Comparison of ENCODE assay signal across 2 cellular contexts in genomic region chr1:153532769-153533599, GRCh38.
A peak's percentile ranks its signal among the peaks of the same experiment; 100 is the strongest.
TF ChIP-seq lines count a peak whose summit lies in the region.

No MANE protein-coding gene starts in this region.

TF ChIP-seq in GM23338, 12 proteins besides CTCF, POLR2A, EP300 and RAD21:
- TF ChIP-seq ETS1 (IDR thresholded peaks at IDR 0.05) = no peak
- TF ChIP-seq EZH2 (IDR thresholded peaks at IDR 0.05; ENCODE audit: low read depth, unreplicated experiment) = no peak
- TF ChIP-seq POLR2AphosphoS5 (IDR thresholded peaks at IDR 0.05; ENCODE audit: low read depth) = no peak
- peak; percentile 73 for TF ChIP-seq ZNF331 (CRISPR knock-in tag; IDR thresholded peaks at IDR 0.05; ENCODE audit: low read depth)
- no peak for TF ChIP-seq ZNF114 (CRISPR knock-in tag; IDR thresholded peaks at IDR 0.05)
- TF ChIP-seq CREB1 (CRISPR knock-in tag; IDR thresholded peaks at IDR 0.05; ENCODE audit: low read depth) = no peak
- TF ChIP-seq JUNB (IDR thresholded peaks at IDR 0.05; ENCODE audit: unreplicated experiment) = no peak
- no peak for TF ChIP-seq EZH2phosphoT487 (IDR thresholded peaks at IDR 0.05; ENCODE audit: unreplicated experiment)
- TF ChIP-seq STAT1 (IDR thresholded peaks at IDR 0.05; ENCODE audit: unreplicated experiment) = no peak

TF ChIP-seq in HepG2, 621 proteins besides CTCF, POLR2A, EP300 and RAD21 (continues in another document):
- TF ChIP-seq JUND (CRISPR knock-in tag; IDR thresholded peaks at IDR 0.05) (no peak; the same call in 1 of the 2 replicates), SRF (IDR thresholded peaks at IDR 0.05; ENCODE audit: low read depth, low read length) (no peak), ZNF121 (CRISPR knock-in tag; IDR thresholded peaks at IDR 0.05) (no peak), PHF20 (CRISPR knock-in tag; IDR thresholded peaks at IDR 0.05) (no peak), ZNF737 (CRISPR knock-in tag; IDR thresholded peaks at IDR 0.05; ENCODE audit: borderline replicate concordance) (no peak), MED13 (CRISPR knock-in tag; IDR thresholded peaks at IDR 0.05) (no peak), FOXK1 (CRISPR knock-in tag; IDR thresholded peaks at IDR 0.05; ENCODE audit: borderline replicate concordance, low read depth) (peak; percentile 59; the same call in 1 of the 2 replicates), KLF6 (CRISPR knock-in tag; IDR thresholded peaks at IDR 0.05) (no peak), ONECUT2 (CRISPR knock-in tag; IDR thresholded peaks at IDR 0.05) (peak; percentile 36), ZNF784 (CRISPR knock-in tag; IDR thresholded peaks at IDR 0.05; ENCODE audit: borderline replicate concordance) (no peak), ZSCAN9 (CRISPR knock-in tag; IDR thresholded peaks at IDR 0.05; ENCODE audit: borderline replicate concordance) (no peak), HCFC1 (IDR thresholded peaks at IDR 0.05; ENCODE audit: low read depth, low read length) (no peak), FOXP1 (IDR thresholded peaks at IDR 0.05) (no peak), FOXP1 (CRISPR knock-in tag; IDR thresholded peaks at IDR 0.05) (peak; percentile 74), ZNF282 (IDR thresholded peaks at IDR 0.05; ENCODE audit: partially characterized antibody) (no peak), DPF2 (CRISPR knock-in tag; IDR thresholded peaks at IDR 0.05; ENCODE audit: borderline replicate concordance, low read depth) (no peak), TFDP1 (CRISPR knock-in tag; IDR thresholded peaks at IDR 0.05; ENCODE audit: borderline replicate concordance) (0 out of 2 replicates have a peak, but pooled peaks have one; percentile 0), FOXK2 (IDR thresholded peaks at IDR 0.05) (no peak), ZNF503 (CRISPR knock-in tag; IDR thresholded peaks at IDR 0.05) (no peak; the same call in 1 of the 2 replicates), ZNF333 (CRISPR knock-in tag; IDR thresholded peaks at IDR 0.05; ENCODE audit: borderline replicate concordance) (no peak), ZNF644 (CRISPR knock-in tag; IDR thresholded peaks at IDR 0.05; ENCODE audit: low read depth) (no peak), ZNF639 (CRISPR knock-in tag; conservative IDR thresholded peaks at IDR 0.05) (0 out of 2 replicates have a peak, but pooled peaks have one; percentile 11), FLYWCH1 (CRISPR knock-in tag; IDR thresholded peaks at IDR 0.05) (no peak), RCOR2 (CRISPR knock-in tag; IDR thresholded peaks at IDR 0.05) (no peak), STAT5B (CRISPR knock-in tag; IDR thresholded peaks at IDR 0.05) (no peak), CHD2 (IDR thresholded peaks at IDR 0.05; ENCODE audit: low read depth, low read length) (no peak), HNRNPH1 (optimal IDR thresholded peaks at IDR 0.05; ENCODE audit: low read depth, low read length) (no peak), SETDB1 (CRISPR knock-in tag; IDR thresholded peaks at IDR 0.05; ENCODE audit: borderline replicate concordance) (no peak), ZKSCAN1 (IDR thresholded peaks at IDR 0.05; ENCODE audit: low read length) (no peak), KDM5A (IDR thresholded peaks at IDR 0.05; ENCODE audit: borderline replicate concordance, low read length) (no peak; the same call in 1 of the 2 replicates), HOXA9 (CRISPR knock-in tag; IDR thresholded peaks at IDR 0.05; ENCODE audit: borderline replicate concordance) (no peak), ZNF609 (CRISPR knock-in tag; IDR thresholded peaks at IDR 0.05; ENCODE audit: borderline replicate concordance) (no peak), SALL1 (CRISPR knock-in tag; IDR thresholded peaks at IDR 0.05) (peak; percentile 24; the same call in 1 of the 2 replicates), SP140L (CRISPR knock-in tag; IDR thresholded peaks at IDR 0.05; ENCODE audit: borderline replicate concordance) (no peak), ZNF382 (CRISPR knock-in tag; IDR thresholded peaks at IDR 0.05; ENCODE audit: borderline replicate concordance) (no peak), ZBTB46 (CRISPR knock-in tag; IDR thresholded peaks at IDR 0.05; ENCODE audit: borderline replicate concordance) (no peak), ZNF746 (CRISPR knock-in tag; IDR thresholded peaks at IDR 0.05) (no peak), AHR (CRISPR knock-in tag; IDR thresholded peaks at IDR 0.05) (no peak), SRSF4 (IDR thresholded peaks at IDR 0.05; ENCODE audit: low read depth, low read length, poor library complexity, severe bottlenecking) (no peak), KDM2A (CRISPR knock-in tag; IDR thresholded peaks at IDR 0.05; ENCODE audit: borderline replicate concordance, low read depth) (peak; percentile 74), CENPX (CRISPR knock-in tag; IDR thresholded peaks at IDR 0.05) (no peak), ZNF607 (CRISPR knock-in tag; IDR thresholded peaks at IDR 0.05; ENCODE audit: borderline replicate concordance) (no peak; the same call in 1 of the 2 replicates), ZNF549 (CRISPR knock-in tag; IDR thresholded peaks at IDR 0.05) (no peak), ZBED4 (CRISPR knock-in tag; IDR thresholded peaks at IDR 0.05; ENCODE audit: borderline replicate concordance) (no peak), PHF5A (CRISPR knock-in tag; IDR thresholded peaks at IDR 0.05; ENCODE audit: low read depth, unreplicated experiment) (no peak), MAZ (IDR thresholded peaks at IDR 0.05; ENCODE audit: borderline replicate concordance, low read depth, low read length) (no peak; the same call in 1 of the 2 replicates), MAZ (CRISPR knock-in tag; IDR thresholded peaks at IDR 0.05; ENCODE audit: low read depth) (no peak), ZNF235 (CRISPR knock-in tag; IDR thresholded peaks at IDR 0.05; ENCODE audit: borderline replicate concordance) (no peak), ZMYM3 (CRISPR knock-in tag; IDR thresholded peaks at IDR 0.05) (no peak), ZNF317 (CRISPR knock-in tag; IDR thresholded peaks at IDR 0.05) (no peak), FOSL2 (CRISPR knock-in tag; IDR thresholded peaks at IDR 0.05) (peak; percentile 54; the same call in 1 of the 2 replicates), TBP (CRISPR knock-in tag; IDR thresholded peaks at IDR 0.05) (0 out of 2 replicates have a peak, but pooled peaks have one; percentile 14), ZEB1 (IDR thresholded peaks at IDR 0.05; ENCODE audit: insufficient replicate concordance, low read depth) (peak; percentile 87), ZNF292 (CRISPR knock-in tag; IDR thresholded peaks at IDR 0.05; ENCODE audit: borderline replicate concordance, low read depth) (peak; percentile 59; the same call in 1 of the 2 replicates), ZFP37 (CRISPR knock-in tag; IDR thresholded peaks at IDR 0.05; ENCODE audit: borderline replicate concordance) (no peak)
